ENCODE assay signal across 8 cellular contexts in the genomic region with DNA sequence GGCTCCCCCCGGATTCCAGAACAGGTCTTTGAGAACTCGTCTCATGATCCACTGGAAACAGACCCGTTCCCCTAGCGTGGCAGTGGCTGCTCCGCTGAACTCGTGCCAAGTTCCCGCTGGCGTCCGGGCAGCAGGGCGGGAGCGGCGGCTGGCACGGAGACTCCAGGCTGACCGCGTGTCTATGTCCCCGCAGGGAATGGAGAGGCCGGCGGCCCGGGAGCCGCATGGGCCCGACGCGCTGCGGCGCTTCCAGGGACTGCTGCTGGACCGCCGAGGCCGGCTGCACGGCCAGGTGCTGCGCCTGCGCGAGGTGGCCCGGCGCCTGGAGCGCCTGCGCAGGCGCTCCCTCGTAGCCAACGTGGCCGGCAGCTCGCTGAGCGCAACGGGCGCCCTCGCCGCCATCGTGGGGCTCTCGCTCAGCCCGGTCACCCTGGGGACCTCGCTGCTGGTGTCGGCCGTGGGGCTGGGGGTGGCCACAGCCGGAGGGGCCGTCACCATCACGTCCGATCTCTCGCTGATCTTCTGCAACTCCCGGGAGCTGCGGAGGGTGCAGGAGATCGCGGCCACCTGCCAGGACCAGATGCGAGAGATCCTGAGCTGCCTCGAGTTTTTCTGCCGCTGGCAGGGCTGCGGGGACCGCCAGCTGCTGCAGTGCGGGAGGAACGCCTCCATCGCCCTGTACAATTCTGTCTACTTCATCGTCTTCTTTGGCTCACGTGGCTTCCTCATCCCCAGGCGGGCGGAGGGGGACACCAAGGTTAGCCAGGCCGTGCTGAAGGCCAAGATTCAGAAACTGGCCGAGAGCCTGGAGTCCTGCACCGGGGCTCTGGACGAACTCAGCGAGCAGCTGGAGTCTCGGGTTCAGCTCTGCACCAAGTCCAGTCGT. TPM values are rescaled to one million over a fixed set of nuclear protein-coding genes. Genes with fewer than 3 reads are reported as not detected.
DNase-seq lines count a peak whose midpoint lies in the region; ATAC-seq and TF ChIP-seq lines count a peak whose summit lies in the region.

No MANE protein-coding gene starts in this region.

- H3K4me3 ChIP-seq in ectodermal cell (ENCODE audit: insufficient read depth, low read depth, low read length) (peak overlapping the region; percentile 33), lung (peak overlapping the region; percentile 66)

- peaks cover 36% of the 10 kb centered on the region for H3K4me1 Mint-ChIP-seq in activated CD8-positive, alpha-beta T cell treated with anti-CD3 and anti-CD28 coated beads for 36 hours (ENCODE audit: low read depth)

- H3K9me3 ChIP-seq in ectodermal cell (ENCODE audit: control insufficient read depth, low read length) = no peaks in the 10 kb centered on the region
- no peaks in the 10 kb centered on the region for H3K9me3 ChIP-seq in lung (ENCODE audit: control insufficient read depth in 2 of 2, insufficient read depth in 1 of 2, low read length in 1 of 2)

- DNase-seq in AML-193 (lab: John Stamatoyannopoulos, UW) = peak; percentile 52 to 58
- peak; percentile 80 for DNase-seq in NCI-H345 (lab: John Stamatoyannopoulos, UW)
- peak; percentile 67 for DNase-seq in activated CD8-positive, alpha-beta T cell treated with anti-CD3 and anti-CD28 coated beads for 36 hours
- peak; percentile 66 for DNase-seq in lung (ENCODE audit: low spot score)
- peak; percentile 53 to 64 (median 53) for DNase-seq in stimulated activated CD4-positive, alpha-beta T cell treated with anti-CD3 and anti-CD28 coated beads, TNF-alpha, amount 100 ng/mL, for 4 hours (ENCODE audit: low read depth in 3 of 3)

- H3K27ac Mint-ChIP-seq in activated CD8-positive, alpha-beta T cell treated with anti-CD3 and anti-CD28 coated beads for 36 hours = peak overlapping the region; percentile 89

- H3K36me3 ChIP-seq in ectodermal cell (ENCODE audit: control insufficient read depth, insufficient read depth, low read length) (no peaks in the 10 kb centered on the region), lung (ENCODE audit: control insufficient read depth in 2 of 2, insufficient read depth in 2 of 2, low read length in 2 of 2) (no peaks in the 10 kb centered on the region)

- CTCF ChIA-PET in activated CD8-positive, alpha-beta T cell treated with anti-CD3 and anti-CD28 coated beads for 36 hours (lab: Charles Lee) = interaction anchor here (0.7 to 6.7 kb wide), 11 partner anchors 10 to 425 kb away, joined by 3 to 108 read pairs (median 12); partner anchors contain the start of gene DDX47

- WGBS in ectodermal cell, 2 experiments = 26 to 27% methylated on average over 80 of the region's 80 CpGs
- 2 to 4% methylated on average over 74 to 80 of the region's 80 CpGs for WGBS in lung, 2 donors

- peak; percentile 83 for ATAC-seq in GM18868 (IDR thresholded peaks at IDR 0.05; ENCODE audit: unreplicated experiment)
- peak; percentile 82 for ATAC-seq in HG03066 (IDR thresholded peaks at IDR 0.05; ENCODE audit: low read depth, unreplicated experiment)
- peak; percentile 88 for ATAC-seq in activated CD8-positive, alpha-beta T cell treated with anti-CD3 and anti-CD28 coated beads for 36 hours
- ATAC-seq in lung (ENCODE audit: insufficient read depth, low FRiP score) = peak; percentile 95

- no peaks in the 10 kb centered on the region for H3K9me3 Mint-ChIP-seq in activated CD8-positive, alpha-beta T cell treated with anti-CD3 and anti-CD28 coated beads for 36 hours

- no peak for TF ChIP-seq CTCF in activated CD8-positive, alpha-beta T cell treated with anti-CD3 and anti-CD28 coated beads for 36 hours (IDR thresholded peaks at IDR 0.05)
- TF ChIP-seq CTCF in lung (IDR thresholded peaks at IDR 0.05; ENCODE audit: control extremely low read depth, extremely low read depth) = no peak

- H3K27me3 Mint-ChIP-seq in activated CD8-positive, alpha-beta T cell treated with anti-CD3 and anti-CD28 coated beads for 36 hours = no peaks in the 10 kb centered on the region

- no peak overlapping the region for H3K27ac ChIP-seq in ectodermal cell (ENCODE audit: insufficient read depth, low read depth, low read length, poor library complexity, severe bottlenecking)
- peak overlapping the region; percentile 97 to 99 for H3K27ac ChIP-seq in lung (ENCODE audit: low read depth in 1 of 2, low read length in 1 of 2)

- POLR2A ChIA-PET in activated CD8-positive, alpha-beta T cell treated with anti-CD3 and anti-CD28 coated beads for 36 hours (lab: Charles Lee) = interaction anchor here (0.6 to 2.3 kb wide), 10 partner anchors 8 to 430 kb away, joined by 3 to 12 read pairs (median 3); partner anchors contain the start of genes BORCS5 and DDX47

- peaks cover 2% of the 10 kb centered on the region for H3K36me3 Mint-ChIP-seq in activated CD8-positive, alpha-beta T cell treated with anti-CD3 and anti-CD28 coated beads for 36 hours (ENCODE audit: low read depth)

- H3K4me3 Mint-ChIP-seq in activated CD8-positive, alpha-beta T cell treated with anti-CD3 and anti-CD28 coated beads for 36 hours = peak overlapping the region; percentile 86

- intact Hi-C loops in activated CD8-positive, alpha-beta T cell treated with anti-CD3 and anti-CD28 coated beads for 36 hours (cut with micrococcal nuclease) = no loop called here

- H3K27me3 ChIP-seq in ectodermal cell (ENCODE audit: control insufficient read depth, insufficient read depth, low read length, poor library complexity, severe bottlenecking) (peaks cover 32% of the 10 kb centered on the region), lung (ENCODE audit: control insufficient read depth, insufficient read depth) (no peaks in the 10 kb centered on the region)

- H3K4me1 ChIP-seq in ectodermal cell (ENCODE audit: control insufficient read depth, insufficient read depth, low read length) = peaks cover 10% of the 10 kb centered on the region
- H3K4me1 ChIP-seq in lung (ENCODE audit: control insufficient read depth in 2 of 2, insufficient read depth in 2 of 2, low read length in 2 of 2) = peaks cover 3 to 6% of the 10 kb centered on the region in 2 donors

RNA-seq across cellular contexts. Expression of gene APOLD1, which starts 1.5 kb away (rescaled TPM):
- total RNA-seq in activated CD8-positive, alpha-beta T cell treated with anti-CD3 and anti-CD28 coated beads for 36 hours = 1 to 10 TPM; 5.7 to 6.3 TPM
- 4.6 TPM for polyA plus RNA-seq in ectodermal cell (2013, experiment 1 of 4)
- polyA plus RNA-seq in ectodermal cell (2013, experiment 2 of 4) = 3.2 TPM
- polyA plus RNA-seq in ectodermal cell (2013, experiment 3 of 4) = 2.2 TPM
- polyA plus RNA-seq in ectodermal cell (2013, experiment 4 of 4) = 3.3 TPM
- total RNA-seq in lung = 10 to 100 TPM; 19.4 to 22.9 TPM
- 10 to 100 TPM in 1 of 2 donors, 1 to 10 TPM in 1; 3.1 to 22.2 TPM for polyA plus RNA-seq in lung

RNA-seq across cellular contexts. Expression of gene DDX47, which starts 26.2 kb away (rescaled TPM):
- 10 to 100 TPM; 86.0 to 96.9 TPM for total RNA-seq in activated CD8-positive, alpha-beta T cell treated with anti-CD3 and anti-CD28 coated beads for 36 hours
- polyA plus RNA-seq in ectodermal cell (2013, experiment 1 of 4) = 69.7 TPM
- polyA plus RNA-seq in ectodermal cell (2013, experiment 2 of 4) = 66.8 TPM
- polyA plus RNA-seq in ectodermal cell (2013, experiment 3 of 4) = 58.0 TPM
- 65.5 TPM for polyA plus RNA-seq in ectodermal cell (2013, experiment 4 of 4)
- 10 to 100 TPM; 44.5 to 79.2 TPM for total RNA-seq in lung
- 10 to 100 TPM; 28.2 to 36.3 TPM for polyA plus RNA-seq in lung
